In genomic region chr3:149142647-149143046, GRCh38 we compare ENCODE assay signal across 31 cellular contexts.
"Had no signal": no experiment of that assay in that cellular context is flagged by ENCODE, and none has a peak within 500 bp of the region (broad histone marks: within the 10 kb centered on the region; RNA-seq: fewer than 3 reads in every experiment).

No MANE protein-coding gene starts in this region.

- H3K4me2 ChIP-seq: smooth muscle cell had no signal

- H3K9me3 Mint-ChIP-seq: activated CD4-positive, alpha-beta memory T cell treated with anti-CD3 and anti-CD28 coated beads for 36 hours; activated CD4-positive, alpha-beta T cell treated with anti-CD3 and anti-CD28 coated beads, Interleukin-2, amount 10 ng/mL, durations not matched to agents 24 days and 14 days; activated naive CD4-positive, alpha-beta T cell treated with anti-CD3 and anti-CD28 coated beads, Interleukin-2, amount 10 ng/mL, durations not matched to agents 7 days and 5 days; activated T-cell treated with anti-CD3 and anti-CD28 coated beads, Interleukin-2, amount 50 U/mL, for 24 hours; endodermal cell; mesothelial cell of epicardium; naive thymus-derived CD8-positive, alpha-beta T cell; neural crest cell; stimulated activated naive CD8-positive, alpha-beta T cell treated with anti-CD3 and anti-CD28 coated beads, Interleukin-15, Interleukin-2, amounts not matched to agents 100 ng/mL and 50 ng/mL, for 24 hours had no signal

- H3K27ac Mint-ChIP-seq: activated CD4-positive, alpha-beta memory T cell treated with anti-CD3 and anti-CD28 coated beads for 36 hours; activated CD4-positive, alpha-beta T cell treated with anti-CD3 and anti-CD28 coated beads, Interleukin-2, amount 10 ng/mL, durations not matched to agents 24 days and 14 days; activated naive CD4-positive, alpha-beta T cell treated with anti-CD3 and anti-CD28 coated beads, Interleukin-2, amount 10 ng/mL, durations not matched to agents 7 days and 5 days; activated T-cell treated with anti-CD3 and anti-CD28 coated beads, Interleukin-2, amount 50 U/mL, for 24 hours; endodermal cell; mesothelial cell of epicardium; stimulated activated naive CD8-positive, alpha-beta T cell treated with anti-CD3 and anti-CD28 coated beads, Interleukin-15, Interleukin-2, amounts not matched to agents 100 ng/mL and 50 ng/mL, for 24 hours had no signal

- H3K4me1 ChIP-seq: parathyroid adenoma, right atrium auricular region, uterus had no signal

- H3K79me2 ChIP-seq: parathyroid adenoma had no signal

- H3K27ac ChIP-seq: heart left ventricle, parathyroid adenoma, right atrium auricular region, thoracic aorta, uterus, VCaP had no signal

- H2AFZ ChIP-seq: parathyroid adenoma had no signal

- H3K9ac ChIP-seq: parathyroid adenoma had no signal

- H3K4me1 Mint-ChIP-seq: mesothelial cell of epicardium had no signal

- H3K27me3 Mint-ChIP-seq: activated CD4-positive, alpha-beta memory T cell treated with anti-CD3 and anti-CD28 coated beads for 36 hours; activated CD4-positive, alpha-beta T cell treated with anti-CD3 and anti-CD28 coated beads, Interleukin-2, amount 10 ng/mL, durations not matched to agents 24 days and 14 days; activated naive CD4-positive, alpha-beta T cell treated with anti-CD3 and anti-CD28 coated beads, Interleukin-2, amount 10 ng/mL, durations not matched to agents 7 days and 5 days; activated T-cell treated with anti-CD3 and anti-CD28 coated beads, Interleukin-2, amount 50 U/mL, for 24 hours; naive thymus-derived CD8-positive, alpha-beta T cell; stimulated activated naive CD8-positive, alpha-beta T cell treated with anti-CD3 and anti-CD28 coated beads, Interleukin-15, Interleukin-2, amounts not matched to agents 100 ng/mL and 50 ng/mL, for 24 hours had no signal

- DNase-seq: activated CD4-positive, alpha-beta memory T cell treated with anti-CD3 and anti-CD28 coated beads for 36 hours; activated CD4-positive, CD25-positive, alpha-beta regulatory T cell treated with anti-CD3 and anti-CD28 coated beads, Interleukin-2, amount 50 U/mL, for 72 hours; activated CD8-positive, alpha-beta memory T cell treated with anti-CD3 and anti-CD28 coated beads, Interleukin-2, amount 50 U/mL, for 48 hours; activated gamma-delta T cell; activated naive CD4-positive, alpha-beta T cell treated with anti-CD3 and anti-CD28 coated beads, Interleukin-2, amount 10 ng/mL, durations not matched to agents 7 days and 5 days; activated T-cell treated with anti-CD3 and anti-CD28 coated beads, Interleukin-2, amount 50 U/mL, for 24 hours; amniotic stem cell; caudate nucleus; endodermal cell; foreskin fibroblast; heart left ventricle; hypothalamus; immature natural killer cell; kidney; left colon; mammary epithelial cell; naive thymus-derived CD8-positive, alpha-beta T cell; occipital lobe; stimulated activated CD4-positive, alpha-beta T cell treated with anti-CD3 and anti-CD28 coated beads, Interleukin-15, amount 100 ng/mL, for 24 hours; T-helper 9 cell; trophoblast cell; uterus had no signal

- H3K4me3 Mint-ChIP-seq: activated CD4-positive, alpha-beta memory T cell treated with anti-CD3 and anti-CD28 coated beads for 36 hours; activated CD4-positive, alpha-beta T cell treated with anti-CD3 and anti-CD28 coated beads, Interleukin-2, amount 10 ng/mL, durations not matched to agents 24 days and 14 days; activated naive CD4-positive, alpha-beta T cell treated with anti-CD3 and anti-CD28 coated beads, Interleukin-2, amount 10 ng/mL, durations not matched to agents 7 days and 5 days; activated T-cell treated with anti-CD3 and anti-CD28 coated beads, Interleukin-2, amount 50 U/mL, for 24 hours; endodermal cell; immature natural killer cell; mesothelial cell of epicardium; naive thymus-derived CD8-positive, alpha-beta T cell; neural crest cell; stimulated activated naive CD8-positive, alpha-beta T cell treated with anti-CD3 and anti-CD28 coated beads, Interleukin-15, Interleukin-2, amounts not matched to agents 100 ng/mL and 50 ng/mL, for 24 hours had no signal

- H3K4me3 ChIP-seq: heart left ventricle, right atrium auricular region, smooth muscle cell, thoracic aorta, uterus had no signal

- H3K9me3 ChIP-seq: heart left ventricle, right atrium auricular region, thoracic aorta, uterus had no signal

- H3K27me3 ChIP-seq: heart left ventricle, right atrium auricular region, uterus had no signal
